In the genomic region with DNA sequence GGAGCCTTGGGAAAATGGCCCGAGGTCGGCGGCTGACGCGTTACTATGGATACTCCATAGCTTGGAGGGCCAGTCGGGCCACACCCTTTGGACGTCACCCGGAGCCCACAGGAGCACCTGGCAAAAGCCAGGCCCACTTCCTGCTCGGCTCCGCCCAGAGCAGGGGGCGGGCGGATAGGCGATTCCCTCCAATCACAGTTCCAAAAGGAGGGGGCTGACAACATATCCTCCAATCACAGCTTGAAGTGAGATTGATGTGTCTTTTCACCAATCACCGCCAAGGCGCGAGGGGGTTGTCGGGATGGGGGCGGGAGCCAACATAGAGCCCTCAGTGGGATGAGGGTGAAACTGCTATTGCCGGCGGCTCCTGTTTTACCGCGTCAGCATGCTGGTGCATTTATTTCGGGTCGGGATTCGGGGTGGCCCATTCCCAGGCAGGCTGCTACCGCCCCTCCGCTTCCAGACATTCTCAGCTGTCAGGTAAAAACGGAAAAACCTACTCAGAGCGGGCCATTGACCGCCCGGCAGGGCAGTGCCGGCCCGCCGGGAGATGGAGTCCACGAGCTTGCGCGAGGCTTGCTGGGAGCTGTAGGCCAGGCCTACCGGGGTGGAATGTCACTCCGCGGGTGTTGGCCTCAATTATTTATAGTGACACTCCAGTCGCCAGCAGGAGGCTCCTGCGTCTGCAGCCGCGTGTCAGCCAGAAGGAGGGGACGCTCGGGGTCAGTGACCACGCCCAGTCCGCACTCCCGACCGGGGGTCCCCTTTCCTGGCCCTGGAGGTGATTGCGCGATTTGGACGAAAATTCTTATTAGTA, we compare ENCODE assay signal across 1 cellular context.
A peak's percentile ranks its signal among the peaks of the same experiment; 100 is the strongest.
TF ChIP-seq lines count a peak whose summit lies in the region.

A gene (plus strand): TSS at position 320 of the 817 bp plus-strand sequence. CDS start 66 bp downstream, at position 386.

TF ChIP-seq in HEK293, 187 proteins besides CTCF, POLR2A, EP300 and RAD21 (continued from another document and continues in another):
- TF ChIP-seq, protein P1, sequence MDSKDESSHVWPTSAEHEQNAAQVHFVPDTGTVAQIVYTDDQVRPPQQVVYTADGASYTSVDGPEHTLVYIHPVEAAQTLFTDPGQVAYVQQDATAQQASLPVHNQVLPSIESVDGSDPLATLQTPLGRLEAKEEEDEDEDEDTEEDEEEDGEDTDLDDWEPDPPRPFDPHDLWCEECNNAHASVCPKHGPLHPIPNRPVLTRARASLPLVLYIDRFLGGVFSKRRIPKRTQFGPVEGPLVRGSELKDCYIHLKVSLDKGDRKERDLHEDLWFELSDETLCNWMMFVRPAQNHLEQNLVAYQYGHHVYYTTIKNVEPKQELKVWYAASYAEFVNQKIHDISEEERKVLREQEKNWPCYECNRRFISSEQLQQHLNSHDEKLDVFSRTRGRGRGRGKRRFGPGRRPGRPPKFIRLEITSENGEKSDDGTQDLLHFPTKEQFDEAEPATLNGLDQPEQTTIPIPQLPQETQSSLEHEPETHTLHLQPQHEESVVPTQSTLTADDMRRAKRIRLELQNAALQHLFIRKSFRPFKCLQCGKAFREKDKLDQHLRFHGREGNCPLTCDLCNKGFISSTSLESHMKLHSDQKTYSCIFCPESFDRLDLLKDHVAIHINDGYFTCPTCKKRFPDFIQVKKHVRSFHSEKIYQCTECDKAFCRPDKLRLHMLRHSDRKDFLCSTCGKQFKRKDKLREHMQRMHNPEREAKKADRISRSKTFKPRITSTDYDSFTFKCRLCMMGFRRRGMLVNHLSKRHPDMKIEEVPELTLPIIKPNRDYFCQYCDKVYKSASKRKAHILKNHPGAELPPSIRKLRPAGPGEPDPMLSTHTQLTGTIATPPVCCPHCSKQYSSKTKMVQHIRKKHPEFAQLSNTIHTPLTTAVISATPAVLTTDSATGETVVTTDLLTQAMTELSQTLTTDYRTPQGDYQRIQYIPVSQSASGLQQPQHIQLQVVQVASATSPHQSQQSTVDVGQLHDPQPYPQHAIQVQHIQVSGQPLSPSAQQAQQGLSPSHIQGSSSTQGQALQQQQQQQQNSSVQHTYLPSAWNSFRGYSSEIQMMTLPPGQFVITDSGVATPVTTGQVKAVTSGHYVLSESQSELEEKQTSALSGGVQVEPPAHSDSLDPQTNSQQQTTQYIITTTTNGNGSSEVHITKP (tag by site-specific recombination; IDR thresholded peaks at IDR 0.05): peak; percentile 78
- TF ChIP-seq EGR2 (tag by site-specific recombination; IDR thresholded peaks at IDR 0.05; ENCODE audit: low read depth): 0 out of 2 replicates have a peak, but pooled peaks have one; percentile 5
- peak; percentile 76 for TF ChIP-seq ZEB2 (tag by site-specific recombination; IDR thresholded peaks at IDR 0.05)
- peak; percentile 44 for TF ChIP-seq ZNF654 (tag by site-specific recombination; IDR thresholded peaks at IDR 0.05; ENCODE audit: low read depth)
- no peak for TF ChIP-seq ZNF157 (tag by site-specific recombination; IDR thresholded peaks at IDR 0.05)
- peak; percentile 82; the same call in 1 of the 2 replicates for TF ChIP-seq ZNF660 (tag by site-specific recombination; IDR thresholded peaks at IDR 0.05)
- TF ChIP-seq, protein P2, sequence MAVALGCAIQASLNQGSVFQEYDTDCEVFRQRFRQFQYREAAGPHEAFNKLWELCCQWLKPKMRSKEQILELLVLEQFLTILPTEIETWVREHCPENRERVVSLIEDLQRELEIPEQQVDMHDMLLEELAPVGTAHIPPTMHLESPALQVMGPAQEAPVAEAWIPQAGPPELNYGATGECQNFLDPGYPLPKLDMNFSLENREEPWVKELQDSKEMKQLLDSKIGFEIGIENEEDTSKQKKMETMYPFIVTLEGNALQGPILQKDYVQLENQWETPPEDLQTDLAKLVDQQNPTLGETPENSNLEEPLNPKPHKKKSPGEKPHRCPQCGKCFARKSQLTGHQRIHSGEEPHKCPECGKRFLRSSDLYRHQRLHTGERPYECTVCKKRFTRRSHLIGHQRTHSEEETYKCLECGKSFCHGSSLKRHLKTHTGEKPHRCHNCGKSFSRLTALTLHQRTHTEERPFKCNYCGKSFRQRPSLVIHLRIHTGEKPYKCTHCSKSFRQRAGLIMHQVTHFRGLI (tag by site-specific recombination; IDR thresholded peaks at IDR 0.05): peak; percentile 78
- TF ChIP-seq, protein P3, sequence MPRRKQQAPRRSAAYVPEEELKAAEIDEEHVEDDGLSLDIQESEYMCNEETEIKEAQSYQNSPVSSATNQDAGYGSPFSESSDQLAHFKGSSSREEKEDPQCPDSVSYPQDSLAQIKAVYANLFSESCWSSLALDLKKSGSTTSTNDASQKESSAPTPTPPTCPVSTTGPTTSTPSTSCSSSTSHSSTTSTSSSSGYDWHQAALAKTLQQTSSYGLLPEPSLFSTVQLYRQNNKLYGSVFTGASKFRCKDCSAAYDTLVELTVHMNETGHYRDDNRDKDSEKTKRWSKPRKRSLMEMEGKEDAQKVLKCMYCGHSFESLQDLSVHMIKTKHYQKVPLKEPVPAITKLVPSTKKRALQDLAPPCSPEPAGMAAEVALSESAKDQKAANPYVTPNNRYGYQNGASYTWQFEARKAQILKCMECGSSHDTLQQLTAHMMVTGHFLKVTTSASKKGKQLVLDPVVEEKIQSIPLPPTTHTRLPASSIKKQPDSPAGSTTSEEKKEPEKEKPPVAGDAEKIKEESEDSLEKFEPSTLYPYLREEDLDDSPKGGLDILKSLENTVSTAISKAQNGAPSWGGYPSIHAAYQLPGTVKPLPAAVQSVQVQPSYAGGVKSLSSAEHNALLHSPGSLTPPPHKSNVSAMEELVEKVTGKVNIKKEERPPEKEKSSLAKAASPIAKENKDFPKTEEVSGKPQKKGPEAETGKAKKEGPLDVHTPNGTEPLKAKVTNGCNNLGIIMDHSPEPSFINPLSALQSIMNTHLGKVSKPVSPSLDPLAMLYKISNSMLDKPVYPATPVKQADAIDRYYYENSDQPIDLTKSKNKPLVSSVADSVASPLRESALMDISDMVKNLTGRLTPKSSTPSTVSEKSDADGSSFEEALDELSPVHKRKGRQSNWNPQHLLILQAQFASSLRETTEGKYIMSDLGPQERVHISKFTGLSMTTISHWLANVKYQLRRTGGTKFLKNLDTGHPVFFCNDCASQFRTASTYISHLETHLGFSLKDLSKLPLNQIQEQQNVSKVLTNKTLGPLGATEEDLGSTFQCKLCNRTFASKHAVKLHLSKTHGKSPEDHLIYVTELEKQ (tag by site-specific recombination; IDR thresholded peaks at IDR 0.05; ENCODE audit: borderline replicate concordance): peak; percentile 64; the same call in 1 of the 2 replicates
- TF ChIP-seq ZNF214 (tag by site-specific recombination; IDR thresholded peaks at IDR 0.05; ENCODE audit: borderline replicate concordance): no peak
- no peak for TF ChIP-seq ZNF701 (tag by site-specific recombination; IDR thresholded peaks at IDR 0.05)
- peak; percentile 74 for TF ChIP-seq KLF1 (tag by site-specific recombination; IDR thresholded peaks at IDR 0.05)
- peak; percentile 84; the same call in 1 of the 2 replicates for TF ChIP-seq KLF7 (tag by site-specific recombination; IDR thresholded peaks at IDR 0.05; ENCODE audit: borderline replicate concordance)
- TF ChIP-seq KLF10 (tag by site-specific recombination; IDR thresholded peaks at IDR 0.05): peak; percentile 93
- TF ChIP-seq ZNF501 (tag by site-specific recombination; IDR thresholded peaks at IDR 0.05): peak; percentile 80; the same call in 1 of the 2 replicates
- peak; percentile 82 for TF ChIP-seq ZIC2 (tag by site-specific recombination; IDR thresholded peaks at IDR 0.05)
- TF ChIP-seq, protein P4, sequence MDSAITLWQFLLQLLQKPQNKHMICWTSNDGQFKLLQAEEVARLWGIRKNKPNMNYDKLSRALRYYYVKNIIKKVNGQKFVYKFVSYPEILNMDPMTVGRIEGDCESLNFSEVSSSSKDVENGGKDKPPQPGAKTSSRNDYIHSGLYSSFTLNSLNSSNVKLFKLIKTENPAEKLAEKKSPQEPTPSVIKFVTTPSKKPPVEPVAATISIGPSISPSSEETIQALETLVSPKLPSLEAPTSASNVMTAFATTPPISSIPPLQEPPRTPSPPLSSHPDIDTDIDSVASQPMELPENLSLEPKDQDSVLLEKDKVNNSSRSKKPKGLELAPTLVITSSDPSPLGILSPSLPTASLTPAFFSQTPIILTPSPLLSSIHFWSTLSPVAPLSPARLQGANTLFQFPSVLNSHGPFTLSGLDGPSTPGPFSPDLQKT (IDR thresholded peaks at IDR 0.05; ENCODE audit: borderline replicate concordance, low read depth, low read length): no peak
- TF ChIP-seq SP3 (tag by site-specific recombination; IDR thresholded peaks at IDR 0.05): peak; percentile 99
- 0 out of 2 replicates have a peak, but pooled peaks have one; percentile 33 for TF ChIP-seq ZNF2 (tag by site-specific recombination; IDR thresholded peaks at IDR 0.05)
- 0 out of 2 replicates have a peak, but pooled peaks have one; percentile 29 for TF ChIP-seq ZBTB8A (tag by site-specific recombination; IDR thresholded peaks at IDR 0.05)
- TF ChIP-seq SP7 (tag by site-specific recombination; IDR thresholded peaks at IDR 0.05): peak; percentile 78
- peak; percentile 58; the same call in 1 of the 2 replicates for TF ChIP-seq BCL11A (tag by site-specific recombination; IDR thresholded peaks at IDR 0.05; ENCODE audit: low read depth)
- TF ChIP-seq, protein P5, sequence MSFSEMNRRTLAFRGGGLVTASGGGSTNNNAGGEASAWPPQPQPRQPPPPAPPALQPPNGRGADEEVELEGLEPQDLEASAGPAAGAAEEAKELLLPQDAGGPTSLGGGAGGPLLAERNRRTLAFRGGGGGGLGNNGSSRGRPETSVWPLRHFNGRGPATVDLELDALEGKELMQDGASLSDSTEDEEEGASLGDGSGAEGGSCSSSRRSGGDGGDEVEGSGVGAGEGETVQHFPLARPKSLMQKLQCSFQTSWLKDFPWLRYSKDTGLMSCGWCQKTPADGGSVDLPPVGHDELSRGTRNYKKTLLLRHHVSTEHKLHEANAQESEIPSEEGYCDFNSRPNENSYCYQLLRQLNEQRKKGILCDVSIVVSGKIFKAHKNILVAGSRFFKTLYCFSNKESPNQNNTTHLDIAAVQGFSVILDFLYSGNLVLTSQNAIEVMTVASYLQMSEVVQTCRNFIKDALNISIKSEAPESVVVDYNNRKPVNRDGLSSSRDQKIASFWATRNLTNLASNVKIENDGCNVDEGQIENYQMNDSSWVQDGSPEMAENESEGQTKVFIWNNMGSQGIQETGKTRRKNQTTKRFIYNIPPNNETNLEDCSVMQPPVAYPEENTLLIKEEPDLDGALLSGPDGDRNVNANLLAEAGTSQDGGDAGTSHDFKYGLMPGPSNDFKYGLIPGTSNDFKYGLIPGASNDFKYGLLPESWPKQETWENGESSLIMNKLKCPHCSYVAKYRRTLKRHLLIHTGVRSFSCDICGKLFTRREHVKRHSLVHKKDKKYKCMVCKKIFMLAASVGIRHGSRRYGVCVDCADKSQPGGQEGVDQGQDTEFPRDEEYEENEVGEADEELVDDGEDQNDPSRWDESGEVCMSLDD (tag by site-specific recombination; IDR thresholded peaks at IDR 0.05): no peak
- TF ChIP-seq ZNF677 (tag by site-specific recombination; IDR thresholded peaks at IDR 0.05): no peak
- TF ChIP-seq YY2 (tag by site-specific recombination; IDR thresholded peaks at IDR 0.05): no peak
- TF ChIP-seq, protein P6, sequence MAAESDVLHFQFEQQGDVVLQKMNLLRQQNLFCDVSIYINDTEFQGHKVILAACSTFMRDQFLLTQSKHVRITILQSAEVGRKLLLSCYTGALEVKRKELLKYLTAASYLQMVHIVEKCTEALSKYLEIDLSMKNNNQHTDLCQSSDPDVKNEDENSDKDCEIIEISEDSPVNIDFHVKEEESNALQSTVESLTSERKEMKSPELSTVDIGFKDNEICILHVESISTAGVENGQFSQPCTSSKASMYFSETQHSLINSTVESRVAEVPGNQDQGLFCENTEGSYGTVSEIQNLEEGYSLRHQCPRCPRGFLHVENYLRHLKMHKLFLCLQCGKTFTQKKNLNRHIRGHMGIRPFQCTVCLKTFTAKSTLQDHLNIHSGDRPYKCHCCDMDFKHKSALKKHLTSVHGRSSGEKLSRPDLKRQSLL (tag by site-specific recombination; IDR thresholded peaks at IDR 0.05): peak; percentile 92
- TF ChIP-seq, protein P7, sequence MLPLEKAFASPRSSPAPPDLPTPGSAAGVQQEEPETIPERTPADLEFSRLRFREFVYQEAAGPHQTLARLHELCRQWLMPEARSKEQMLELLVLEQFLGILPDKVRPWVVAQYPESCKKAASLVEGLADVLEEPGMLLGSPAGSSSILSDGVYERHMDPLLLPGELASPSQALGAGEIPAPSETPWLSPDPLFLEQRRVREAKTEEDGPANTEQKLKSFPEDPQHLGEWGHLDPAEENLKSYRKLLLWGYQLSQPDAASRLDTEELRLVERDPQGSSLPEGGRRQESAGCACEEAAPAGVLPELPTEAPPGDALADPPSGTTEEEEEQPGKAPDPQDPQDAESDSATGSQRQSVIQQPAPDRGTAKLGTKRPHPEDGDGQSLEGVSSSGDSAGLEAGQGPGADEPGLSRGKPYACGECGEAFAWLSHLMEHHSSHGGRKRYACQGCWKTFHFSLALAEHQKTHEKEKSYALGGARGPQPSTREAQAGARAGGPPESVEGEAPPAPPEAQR (tag by site-specific recombination; IDR thresholded peaks at IDR 0.05): 0 out of 2 replicates have a peak, but pooled peaks have one; percentile 38
- TF ChIP-seq ZNF600 (tag by site-specific recombination; IDR thresholded peaks at IDR 0.05): peak; percentile 57
- TF ChIP-seq ZNF433 (tag by site-specific recombination; IDR thresholded peaks at IDR 0.05; ENCODE audit: low read depth): no peak
- 0 out of 2 replicates have a peak, but pooled peaks have one; percentile 44 for TF ChIP-seq ZNF10 (tag by site-specific recombination; IDR thresholded peaks at IDR 0.05)
- TF ChIP-seq ZNF24 (tag by site-specific recombination; IDR thresholded peaks at IDR 0.05): 0 out of 2 replicates have a peak, but pooled peaks have one; percentile 81
- TF ChIP-seq ZSCAN30 (tag by site-specific recombination; IDR thresholded peaks at IDR 0.05): peak; percentile 85
- TF ChIP-seq, protein P8, sequence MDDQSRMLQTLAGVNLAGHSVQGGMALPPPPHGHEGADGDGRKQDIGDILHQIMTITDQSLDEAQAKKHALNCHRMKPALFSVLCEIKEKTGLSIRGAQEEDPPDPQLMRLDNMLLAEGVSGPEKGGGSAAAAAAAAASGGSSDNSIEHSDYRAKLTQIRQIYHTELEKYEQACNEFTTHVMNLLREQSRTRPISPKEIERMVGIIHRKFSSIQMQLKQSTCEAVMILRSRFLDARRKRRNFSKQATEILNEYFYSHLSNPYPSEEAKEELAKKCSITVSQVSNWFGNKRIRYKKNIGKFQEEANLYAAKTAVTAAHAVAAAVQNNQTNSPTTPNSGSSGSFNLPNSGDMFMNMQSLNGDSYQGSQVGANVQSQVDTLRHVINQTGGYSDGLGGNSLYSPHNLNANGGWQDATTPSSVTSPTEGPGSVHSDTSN (CRISPR knock-in tag; IDR thresholded peaks at IDR 0.05): peak; percentile 86; the same call in 1 of the 2 replicates
- no peak; the same call in 1 of the 2 replicates for TF ChIP-seq ZNF561 (tag by site-specific recombination; IDR thresholded peaks at IDR 0.05; ENCODE audit: borderline replicate concordance)
- peak; percentile 79; the same call in 1 of the 2 replicates for TF ChIP-seq TRIM28 (IDR thresholded peaks at IDR 0.05; ENCODE audit: borderline replicate concordance, low read length)
- TF ChIP-seq WT1 (tag by site-specific recombination; IDR thresholded peaks at IDR 0.05): peak; percentile 52
- no peak for TF ChIP-seq ZNF169 (tag by site-specific recombination; IDR thresholded peaks at IDR 0.05)
- TF ChIP-seq ZNF423 (tag by site-specific recombination; IDR thresholded peaks at IDR 0.05): peak; percentile 64; the same call in 1 of the 2 replicates
- peak; percentile 98 for TF ChIP-seq ZNF76 (tag by site-specific recombination; IDR thresholded peaks at IDR 0.05; ENCODE audit: borderline replicate concordance, low read depth)
- peak; percentile 79 for TF ChIP-seq ZBTB20 (tag by site-specific recombination; IDR thresholded peaks at IDR 0.05)
- TF ChIP-seq ZFHX2 (tag by site-specific recombination; conservative IDR thresholded peaks at IDR 0.05): 0 out of 2 replicates have a peak, but pooled peaks have one; percentile 16
